30 cellular contexts compared by ENCODE assay signal in the genomic region with DNA sequence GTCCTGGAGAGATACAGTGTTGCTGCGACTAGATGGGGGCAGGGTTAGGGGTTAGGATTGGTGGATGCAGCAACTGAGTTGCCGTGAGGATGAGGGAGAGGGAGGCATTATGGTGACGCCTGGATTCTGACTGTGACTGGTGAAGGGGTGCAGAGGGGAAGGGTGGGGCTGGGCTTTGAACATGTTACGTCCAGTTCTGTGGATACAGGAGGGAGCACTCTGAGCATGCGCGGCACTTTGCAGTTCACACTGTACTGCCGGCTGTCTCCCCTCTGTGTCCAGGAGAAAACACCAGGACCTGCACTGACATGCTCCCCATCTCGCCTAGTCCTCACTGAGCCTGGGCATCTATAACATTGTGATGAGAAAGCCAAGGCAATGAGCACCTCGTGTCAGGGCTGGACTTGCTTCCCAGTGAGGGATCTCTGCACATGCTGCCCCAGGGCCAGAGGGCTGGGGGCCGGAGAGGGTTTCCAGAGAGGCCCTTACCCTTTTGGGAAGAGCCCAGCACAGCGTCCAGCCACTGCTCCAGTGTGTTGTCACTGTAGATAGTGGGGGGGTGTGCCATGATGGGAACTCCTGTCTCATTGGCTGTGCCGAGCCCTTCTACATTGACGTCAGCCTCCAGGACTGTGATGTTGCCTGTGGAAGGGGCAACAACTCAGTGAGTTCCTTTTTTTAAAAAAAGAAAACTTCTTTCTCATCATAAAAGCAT. TPM values are rescaled to one million over a fixed set of nuclear protein-coding genes. Genes with fewer than 3 reads are reported as not detected.
DNase-seq lines count a peak whose midpoint lies in the region; ATAC-seq, FAIRE-seq and TF ChIP-seq lines count a peak whose summit lies in the region.
"Had no signal": no experiment of that assay in that cellular context is flagged by ENCODE, and none has a peak within 500 bp of the region (broad histone marks: within the 10 kb centered on the region; RNA-seq: fewer than 3 reads in every experiment).

No MANE protein-coding gene starts in this region.

- H3K27ac ChIP-seq in heart left ventricle (peak overlapping the region in 2 of 12 donors; percentile 19 to 33), left ventricle myocardium inferior (replicated peaks) (no peak overlapping the region), K562 (ENCODE audit: extremely low read depth, low read depth, low read length) (no peak overlapping the region), kidney (ENCODE audit: low read depth in 2 of 2, low read length in 2 of 2) (no peak overlapping the region), aorta (ENCODE audit: low read depth in 1 of 2, low read length in 2 of 2) (no peak overlapping the region)
- H3K27ac ChIP-seq: BLaER1 treated with 17β-estradiol and CSF1 and Interleukin-3, amounts not matched to agents 10 nM and 100 nM; neutrophil; SK-N-MC; stomach; upper lobe of left lung had no signal

- 27 to 46% (median 40%) methylated on average over 12 to 13 of the region's 13 CpGs for WGBS in heart left ventricle, 4 donors
- WGBS in K562 (ENCODE audit: insufficient coverage, low coverage, missing lambda C conversion rate) = 7% methylated on average over 13 of the region's 13 CpGs
- WGBS in aorta, 2 donors = 60 to 70% methylated on average over 13 of the region's 13 CpGs

- ATAC-seq in heart left ventricle (peak; percentile 41 to 74 (median 66)), K562 (peak; percentile 79), aorta (ENCODE audit: low FRiP score) (peak; percentile 8)
- ATAC-seq: activated CD4-positive, alpha-beta T cell treated with anti-CD3 and anti-CD28 coated beads for 36 hours; GM12878; sciatic nerve had no signal

- H3K79me2 ChIP-seq in K562 (ENCODE audit: control insufficient read depth, insufficient read depth, low read length) = no peaks in the 10 kb centered on the region

- H3K36me3 ChIP-seq in heart left ventricle = no peaks in the 10 kb centered on the region
- no peaks in the 10 kb centered on the region for H3K36me3 ChIP-seq in left ventricle myocardium inferior
- H3K36me3 ChIP-seq in K562 (ENCODE audit: control insufficient read depth, insufficient read depth, low read length) = no peaks in the 10 kb centered on the region
- peaks cover 0 to 8% of the 10 kb centered on the region in 2 donors for H3K36me3 ChIP-seq in kidney (ENCODE audit: control insufficient read depth in 1 of 2, insufficient read depth in 2 of 2, low read length in 2 of 2)
- no peaks in the 10 kb centered on the region for H3K36me3 ChIP-seq in aorta (ENCODE audit: control insufficient read depth in 1 of 2, insufficient read depth in 2 of 2, low read length in 1 of 2)
- H3K36me3 ChIP-seq: BLaER1 treated with 17β-estradiol and CSF1 and Interleukin-3, amounts not matched to agents 10 nM and 100 nM; MG63; neutrophil; upper lobe of left lung had no signal

- H3K4me2 ChIP-seq in K562 (ENCODE audit: insufficient read depth, low read length) = no peak overlapping the region; the same call in 1 of the 2 replicates

- POLR2A ChIA-PET in K562 (lab: Yijun Ruan, JAX) (no interaction called here), HEK293T (lab: Yijun Ruan, JAX) (no interaction called here)

- H2AFZ ChIP-seq in K562 (ENCODE audit: low read depth, low read length) = no peak overlapping the region

- no peak for FAIRE-seq in K562 (lab: Jason Lieb, UNC)
- no peak for FAIRE-seq in kidney (lab: Jason Lieb, UNC)
- FAIRE-seq: GM12878 had no signal

- H3K4me1 ChIP-seq in heart left ventricle = peaks cover 0 to 4% (median 0%) of the 10 kb centered on the region in 12 donors
- no peaks in the 10 kb centered on the region for H3K4me1 ChIP-seq in left ventricle myocardium inferior
- H3K4me1 ChIP-seq in K562 (replicated peaks in 1 of 2; ENCODE audit: control insufficient read depth in 2 of 2, insufficient read depth in 2 of 2, low read length in 2 of 2) = no peaks in the 10 kb centered on the region; a peak in 2 of 5 replicates
- H3K4me1 ChIP-seq in kidney (ENCODE audit: control insufficient read depth in 1 of 2, insufficient read depth in 1 of 2, low read depth in 1 of 2, low read length in 2 of 2) = peaks cover 6 to 8% of the 10 kb centered on the region in 2 donors
- H3K4me1 ChIP-seq in aorta (ENCODE audit: control insufficient read depth in 1 of 2, insufficient read depth in 2 of 2, low read length in 2 of 2) = no peaks in the 10 kb centered on the region
- H3K4me1 ChIP-seq: upper lobe of left lung had no signal

- no peak for TF ChIP-seq CTCF in heart left ventricle (IDR thresholded peaks at IDR 0.05)
- no peak for TF ChIP-seq CTCF in left ventricle myocardium inferior (IDR thresholded peaks at IDR 0.05; ENCODE audit: borderline replicate concordance)
- no peak for TF ChIP-seq CTCF in K562 (IDR thresholded peaks at IDR 0.05 in 2 of 3, conservative IDR thresholded peaks at IDR 0.05 in 1 of 3; ENCODE audit: insufficient read depth in 2 of 3, low read depth in 1 of 3, low read length in 3 of 3)
- TF ChIP-seq CTCF in kidney (IDR thresholded peaks at IDR 0.05; ENCODE audit: borderline replicate concordance, extremely low read depth, insufficient read depth) = no peak

- DNase-seq in heart left ventricle (no peak), left ventricle myocardium inferior (no peak), K562 (ENCODE audit: extremely low read depth in 1 of 4, low spot score in 3 of 4) (peak; percentile 42 to 54 (median 51)), kidney (peak; percentile 56), aorta (peak in 1 of 2 donors; percentile 74), HEK293T (ENCODE audit: extremely low spot score) (no peak), NCI-H2107 (lab: John Stamatoyannopoulos, UW) (no peak), NCI-H146 treated with DMSO at 0.1 percent for 48 hours (lab: John Stamatoyannopoulos, UW; ENCODE audit: unreplicated experiment) (no peak)
- DNase-seq: activated CD4-positive, alpha-beta T cell treated with anti-CD3 and anti-CD28 coated beads for 36 hours; activated gamma-delta T cell treated with Interleukin-2 at 50 U/mL for 16 hours; amniotic stem cell; effector CD8-positive, alpha-beta T cell; GDM1; hypothalamus; kidney glomerular epithelial cell; MG63; NCI-H2029 treated with DMSO at 0.1 percent for 48 hours; NCI-H524; stimulated activated CD4-positive, alpha-beta T cell treated with anti-CD3 and anti-CD28 coated beads, Interleukin-1b, Interleukin-23, amount 100 ng/mL, for 48 hours; stomach; T1000; upper lobe of left lung had no signal

- intact Hi-C loops in heart left ventricle (cut with DNase I) (no loop called here), left ventricle myocardium inferior (cut with micrococcal nuclease) (no loop called here), K562 (cut with micrococcal nuclease) (no loop called here), kidney (cut with DNase I) (no loop called here), aorta (cut with DNase I) (no loop called here)

- H3K4me3 ChIP-seq in heart left ventricle = no peak overlapping the region
- H3K4me3 ChIP-seq in left ventricle myocardium inferior = no peak overlapping the region
- H3K4me3 ChIP-seq in K562 = no peak overlapping the region
- H3K4me3 ChIP-seq in kidney (ENCODE audit: low read length in 2 of 2) = no peak overlapping the region
- H3K4me3 ChIP-seq in aorta (ENCODE audit: low read length in 2 of 2) = no peak overlapping the region
- H3K4me3 ChIP-seq: BLaER1 treated with 17β-estradiol and CSF1 and Interleukin-3, amounts not matched to agents 10 nM and 100 nM; GM12878; MG63; mucosa of descending colon; SK-N-MC; stomach; upper lobe of left lung had no signal

- in situ Hi-C loops in K562 (cut with MboI) = no loop called here

- no peaks in the 10 kb centered on the region for H3K9me1 ChIP-seq in K562 (ENCODE audit: control insufficient read depth, insufficient read depth, low read length)

- no peaks in the 10 kb centered on the region for H4K20me1 ChIP-seq in K562 (replicated peaks; ENCODE audit: control insufficient read depth, insufficient read depth, low read length)
- H4K20me1 ChIP-seq: BLaER1 treated with 17β-estradiol and CSF1 and Interleukin-3, amounts not matched to agents 10 nM and 100 nM had no signal

- TF ChIP-seq RAD21 in K562 (CRISPR knock-in tag; conservative IDR thresholded peaks at IDR 0.05 in 1 of 2, IDR thresholded peaks at IDR 0.05 in 1 of 2) = no peak

- TF ChIP-seq EP300 in K562 (IDR thresholded peaks at IDR 0.05; ENCODE audit: low read length) = no peak

- peaks cover 0 to 7% (median 0%) of the 10 kb centered on the region in 9 donors for H3K27me3 ChIP-seq in heart left ventricle
- no peaks in the 10 kb centered on the region for H3K27me3 ChIP-seq in left ventricle myocardium inferior (ENCODE audit: low read depth)
- peaks cover 38 to 77% of the 10 kb centered on the region in 2 experiments for H3K27me3 ChIP-seq in K562 (ENCODE audit: control insufficient read depth in 2 of 2, insufficient read depth in 2 of 2, low read length in 2 of 2)
- no peaks in the 10 kb centered on the region for H3K27me3 ChIP-seq in aorta (ENCODE audit: control insufficient read depth in 1 of 2, insufficient read depth in 2 of 2, low read length in 1 of 2)
- H3K27me3 ChIP-seq: BLaER1 treated with 17β-estradiol and CSF1 and Interleukin-3, amounts not matched to agents 10 nM and 100 nM; MG63; neutrophil; stomach; upper lobe of left lung had no signal

- no peak overlapping the region for H3K9ac ChIP-seq in K562 (ENCODE audit: insufficient read depth in 1 of 2, low read depth in 2 of 2, low read length in 2 of 2)
- no peak overlapping the region for H3K9ac ChIP-seq in kidney (ENCODE audit: low read length in 2 of 2)
- H3K9ac ChIP-seq: BLaER1 treated with 17β-estradiol and CSF1 and Interleukin-3, amounts not matched to agents 10 nM and 100 nM had no signal

- BruUV-seq in K562 (replicated peaks; lab: Mats Ljungman, UMichigan) = no TSS peak

- CTCF ChIA-PET in K562 (lab: Yijun Ruan, JAX; ENCODE audit: low intra/inter-chr PET ratio) = no interaction called here
- CTCF ChIA-PET in HEK293T (lab: Yijun Ruan, JAX) = no interaction called here

- TF ChIP-seq POLR2A in heart left ventricle (IDR thresholded peaks at IDR 0.05) (no peak), K562 (conservative IDR thresholded peaks at IDR 0.05) (no peak)

- no peaks in the 10 kb centered on the region for H3K9me3 ChIP-seq in heart left ventricle
- no peaks in the 10 kb centered on the region for H3K9me3 ChIP-seq in left ventricle myocardium inferior (replicated peaks)
- no peaks in the 10 kb centered on the region for H3K9me3 ChIP-seq in K562 (replicated peaks; ENCODE audit: control insufficient read depth, insufficient read depth, low read depth, low read length)
- H3K9me3 ChIP-seq in kidney (ENCODE audit: control insufficient read depth in 1 of 2, low read length in 2 of 2) = no peaks in the 10 kb centered on the region
- no peaks in the 10 kb centered on the region for H3K9me3 ChIP-seq in aorta (ENCODE audit: control insufficient read depth, low read length)
- H3K9me3 ChIP-seq: BLaER1 treated with 17β-estradiol and CSF1 and Interleukin-3, amounts not matched to agents 10 nM and 100 nM; MG63; mucosa of descending colon; neutrophil; stomach; upper lobe of left lung had no signal

RNA-seq across cellular contexts. Expression of a gene that starts 7.6 kb away (rescaled TPM):
- total RNA-seq in heart left ventricle (1 to 10 TPM in 3 of 9 donors, under 1 TPM in 6; 0.19 to 1.9 (median 0.53) TPM), left ventricle myocardium inferior (0.80 TPM), K562 (2014; rRNA removed) (not detected in 2 replicates), K562 (2014; rRNA removed; fragmentation: Illumina TruSeq; extraction: Trizol) (not detected in 2 replicates), K562 (2015; rRNA removed; fragmentation: Illumina TruSeq; extraction: Trizol) (not detected in 2 replicates), K562 (2021) (not detected in 2 replicates), kidney (not detected), aorta (not detected)
- polyA plus RNA-seq in heart left ventricle (1 to 10 TPM in 1 of 2 donors, under 1 TPM in 1; 0.35 to 1.9 TPM), K562 (2011; rRNA removed) (not detected in 2 replicates), K562 (2014; fragmentation: Illumina TruSeq; extraction: Trizol) (not detected in 2 replicates), K562 (2014; fragmentation: Nextera tagmentation; extraction: Ambion mirVana) (not detected), K562 (2014; rRNA removed) (not detected in 2 replicates), kidney (ENCODE audit: insufficient read depth, low read depth, low replicate concordance) (237 TPM), aorta (under 1 TPM in 1 of 2 donors, not detected in 1; 0.08 TPM)
- not detected in 2 replicates for total RNA-seq in K562 (2011; cell fraction: chromatin; rRNA removed; ENCODE audit: low replicate concordance)
- not detected in 2 replicates for total RNA-seq in K562 (2011; cell fraction: nucleolus; rRNA removed)
- total RNA-seq in K562 (2011; cell fraction: nucleoplasm; rRNA removed) = not detected in 2 replicates
- polyA plus RNA-seq in K562 (2011; cell fraction: cytosol; rRNA removed) = 0.04 TPM in 1 of 2 replicates, not detected in the other
- not detected in 2 replicates for polyA plus RNA-seq in K562 (2011; cell fraction: nucleus; rRNA removed)
- not detected in 2 replicates for polyA plus RNA-seq in K562 (2012)
- not detected in 2 replicates for polyA minus RNA-seq in K562 (2011; rRNA and poly(A)+ RNA removed)
- not detected in 2 replicates for polyA minus RNA-seq in K562 (2011; cell fraction: cytosol; rRNA and poly(A)+ RNA removed)
- not detected in 2 replicates for polyA minus RNA-seq in K562 (2011; cell fraction: nucleus; rRNA and poly(A)+ RNA removed)
- total RNA-seq: A673; activated CD4-positive, alpha-beta T cell treated with anti-CD3 and anti-CD28 coated beads for 36 hours; OCI-LY7; sciatic nerve; upper lobe of left lung had no signal

RNA-seq across cellular contexts. Expression of a gene that starts 25.9 kb away (rescaled TPM):
- total RNA-seq in heart left ventricle (10 to 100 TPM in 4 of 9 donors, 1 to 10 TPM in 5; 2.3 to 18.6 (median 9.2) TPM), left ventricle myocardium inferior (6.8 TPM), K562 (2014; rRNA removed) (not detected in 2 replicates), K562 (2014; rRNA removed; fragmentation: Illumina TruSeq; extraction: Trizol) (not detected in 2 replicates), K562 (2015; rRNA removed; fragmentation: Illumina TruSeq; extraction: Trizol) (not detected in 2 replicates), K562 (2021) (not detected in 2 replicates), kidney (5.4 TPM), aorta (10 to 100 TPM; 13.1 to 16.3 TPM)
- polyA plus RNA-seq in heart left ventricle (10 to 100 TPM in 1 of 2 donors, 1 to 10 TPM in 1; 2.9 to 12.5 TPM), K562 (2011; rRNA removed) (0.03 TPM in 1 of 2 replicates, not detected in the other), K562 (2014; fragmentation: Illumina TruSeq; extraction: Trizol) (not detected in 2 replicates), K562 (2014; fragmentation: Nextera tagmentation; extraction: Ambion mirVana) (not detected), K562 (2014; rRNA removed) (not detected in 2 replicates), kidney (ENCODE audit: insufficient read depth, low read depth, low replicate concordance) (3.8 TPM), aorta (10 to 100 TPM in 1 of 2 donors, 1 to 10 TPM in 1; 2.1 to 42.3 TPM)
- not detected in 2 replicates for total RNA-seq in K562 (2011; cell fraction: chromatin; rRNA removed; ENCODE audit: low replicate concordance)
- not detected in 2 replicates for total RNA-seq in K562 (2011; cell fraction: nucleolus; rRNA removed)
- total RNA-seq in K562 (2011; cell fraction: nucleoplasm; rRNA removed) = not detected in 2 replicates
- polyA plus RNA-seq in K562 (2011; cell fraction: cytosol; rRNA removed) = 0.01 TPM in 1 of 2 replicates, not detected in the other
- 0.48 TPM in 1 of 2 replicates, not detected in the other for polyA plus RNA-seq in K562 (2011; cell fraction: nucleus; rRNA removed)
- 0.04 TPM in 1 of 2 replicates, not detected in the other for polyA plus RNA-seq in K562 (2012)
- polyA minus RNA-seq in K562 (2011; rRNA and poly(A)+ RNA removed) = 0.24 TPM in 1 of 2 replicates, not detected in the other
- polyA minus RNA-seq in K562 (2011; cell fraction: cytosol; rRNA and poly(A)+ RNA removed) = not detected in 2 replicates
- polyA minus RNA-seq in K562 (2011; cell fraction: nucleus; rRNA and poly(A)+ RNA removed) = 0.33 TPM in 1 of 2 replicates, not detected in the other
- total RNA-seq: A673, OCI-LY7 had no signal
- polyA plus RNA-seq: GM12878 had no signal

Comparison
In these comparisons a context has a peak if more than half of its experiments do, and no peak if none do; other contexts are left out.
1. ATAC-seq: peak in every context shown above with its lines; median percentile 79 in K562; 66 in heart left ventricle; 8 in aorta.
2. DNase-seq: peak in K562 (4 of 4) and kidney (single experiment); none in heart left ventricle (0 of 5), left ventricle myocardium inferior (single experiment), HEK293T (single experiment), NCI-H2107 (single experiment) and NCI-H146 treated with DMSO at 0.1 percent for 48 hours (single experiment).